Comparison of ENCODE assay signal across 31 cellular contexts in the genomic region with DNA sequence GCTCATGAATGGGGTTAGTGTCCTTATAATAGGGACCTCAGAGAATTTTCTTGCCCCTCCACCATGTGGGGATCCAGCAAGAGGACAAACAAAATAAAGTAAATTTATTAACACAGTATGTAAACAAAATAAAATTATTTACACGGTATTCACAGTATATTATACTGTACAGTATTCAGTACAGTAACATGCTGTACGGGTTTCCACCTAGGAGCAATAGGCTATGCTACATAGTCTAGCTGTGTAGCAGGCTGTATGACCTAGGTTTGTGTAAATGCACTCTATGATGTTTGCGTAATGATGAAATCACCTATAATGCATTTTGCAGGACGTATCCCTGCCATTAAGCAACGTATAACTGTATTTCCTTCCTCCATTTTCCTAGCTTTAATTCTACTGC.
"Had no signal": no experiment of that assay in that cellular context is flagged by ENCODE, and none has a peak within 500 bp of the region (broad histone marks: within the 10 kb centered on the region; RNA-seq: fewer than 3 reads in every experiment).

No MANE protein-coding gene starts in this region.

- ATAC-seq: activated CD8-positive, alpha-beta T cell treated with anti-CD3 and anti-CD28 coated beads for 36 hours; activated T-cell treated with anti-CD3 and anti-CD28 coated beads, Interleukin-2, amount 50 U/mL, for 72 hours; activated T-helper 17 cell treated with anti-CD3 and anti-CD28 coated beads, Interleukin-2, amount 50 U/mL, for 72 hours; Right ventricle myocardium inferior; SK-N-SH treated with all-trans-retinoic acid at 6 μM for 48 hours had no signal

- H3K36me3 Mint-ChIP-seq: activated naive CD4-positive, alpha-beta T cell treated with anti-CD3 and anti-CD28 coated beads, Interleukin-2, amount 50 U/mL, for 24 hours; activated naive CD8-positive, alpha-beta T cell treated with anti-CD3 and anti-CD28 coated beads, Interleukin-2, amount 10 ng/mL, durations not matched to agents 7 days and 5 days had no signal

- H3K27ac Mint-ChIP-seq: activated CD4-positive, alpha-beta T cell treated with anti-CD3 and anti-CD28 coated beads, Interleukin-2, amount 10 ng/mL, durations not matched to agents 24 days and 14 days; activated CD8-positive, alpha-beta T cell treated with anti-CD3 and anti-CD28 coated beads for 36 hours; activated naive CD4-positive, alpha-beta T cell treated with anti-CD3 and anti-CD28 coated beads, Interleukin-2, amount 50 U/mL, for 24 hours; activated naive CD8-positive, alpha-beta T cell treated with anti-CD3 and anti-CD28 coated beads, Interleukin-2, amount 10 ng/mL, durations not matched to agents 7 days and 5 days; activated T-cell treated with anti-CD3 and anti-CD28 coated beads, Interleukin-2, amount 50 U/mL, for 72 hours; activated T-helper 17 cell treated with anti-CD3 and anti-CD28 coated beads, Interleukin-2, amount 50 U/mL, for 72 hours had no signal

- H3K4me3 ChIP-seq: ascending aorta, cardiac muscle cell, colonic mucosa, PC-9 had no signal

- H3K9ac ChIP-seq: KMS-11 had no signal

- H2AFZ ChIP-seq: PC-9 had no signal

- H3K27ac ChIP-seq: ascending aorta, cardiac muscle cell, colonic mucosa, KMS-11, PC-9, RWPE1 had no signal

- DNase-seq: activated CD4-positive, alpha-beta T cell treated with anti-CD3 and anti-CD28 coated beads, Interleukin-2, amount 10 ng/mL, durations not matched to agents 24 days and 14 days; activated CD4-positive, alpha-beta T cell treated with anti-CD3 and anti-CD28 coated beads, Interleukin-2, amount 50 U/mL, for 4 hours; activated CD8-positive, alpha-beta T cell treated with anti-CD3 and anti-CD28 coated beads for 36 hours; activated gamma-delta T cell; activated naive CD4-positive, alpha-beta T cell treated with Interleukin-2 at 50 U/mL for 16 hours; activated naive CD8-positive, alpha-beta T cell treated with anti-CD3 and anti-CD28 coated beads, Interleukin-2, amount 10 ng/mL, durations not matched to agents 7 days and 5 days; activated T-cell treated with anti-CD3 and anti-CD28 coated beads, Interleukin-2, amount 50 U/mL, for 1 hour; activated T-cell treated with anti-CD3 and anti-CD28 coated beads, Interleukin-2, amount 50 U/mL, for 72 hours; amygdala; colonic mucosa; NCI-H1436 treated with DMSO at 0.1 percent for 48 hours; NCI-H1694 treated with DMSO at 0.1 percent for 48 hours; NCI-H2029; NCI-H2107; NCI-H226; NCI-H446 treated with DMSO at 0.1 percent for 48 hours; NK-92 treated with Interleukin-12 subunit alpha and Interleukin-12 subunit beta, amount 100 ng/mL, for 24 hours; PC-9; SIG-M5; T-helper 1 cell had no signal

- H3K4me2 ChIP-seq: KMS-11, PC-9 had no signal

- H3K4me1 ChIP-seq: ascending aorta, colonic mucosa had no signal

- FAIRE-seq: RCC 7860, TTC549 had no signal

- H3K4me3 Mint-ChIP-seq: activated CD4-positive, alpha-beta T cell treated with anti-CD3 and anti-CD28 coated beads, Interleukin-2, amount 10 ng/mL, durations not matched to agents 24 days and 14 days; activated CD8-positive, alpha-beta T cell treated with anti-CD3 and anti-CD28 coated beads for 36 hours; activated naive CD4-positive, alpha-beta T cell treated with anti-CD3 and anti-CD28 coated beads, Interleukin-2, amount 50 U/mL, for 24 hours; activated naive CD8-positive, alpha-beta T cell treated with anti-CD3 and anti-CD28 coated beads, Interleukin-2, amount 10 ng/mL, durations not matched to agents 7 days and 5 days; activated T-cell treated with anti-CD3 and anti-CD28 coated beads, Interleukin-2, amount 50 U/mL, for 72 hours; activated T-helper 17 cell treated with anti-CD3 and anti-CD28 coated beads, Interleukin-2, amount 50 U/mL, for 72 hours; central memory CD8-positive, alpha-beta T cell had no signal

- H3K36me3 ChIP-seq: ascending aorta, cardiac muscle cell, colonic mucosa had no signal

- H3K4me1 Mint-ChIP-seq: activated CD4-positive, alpha-beta T cell treated with anti-CD3 and anti-CD28 coated beads, Interleukin-2, amount 10 ng/mL, durations not matched to agents 24 days and 14 days; activated naive CD4-positive, alpha-beta T cell treated with anti-CD3 and anti-CD28 coated beads, Interleukin-2, amount 50 U/mL, for 24 hours; activated naive CD8-positive, alpha-beta T cell treated with anti-CD3 and anti-CD28 coated beads, Interleukin-2, amount 10 ng/mL, durations not matched to agents 7 days and 5 days; activated T-helper 17 cell treated with anti-CD3 and anti-CD28 coated beads, Interleukin-2, amount 50 U/mL, for 72 hours; central memory CD8-positive, alpha-beta T cell had no signal

- H3K27me3 ChIP-seq: ascending aorta, cardiac muscle cell, colonic mucosa had no signal

- H3K9me3 ChIP-seq: ascending aorta, colonic mucosa had no signal
